In genomic region chr15:60695713-60696522, GRCh38 we compare ENCODE assay signal across 1 cellular context.
TF ChIP-seq lines count a peak whose summit lies in the region.

No MANE protein-coding gene starts in this region.

TF ChIP-seq in HepG2, 621 proteins besides CTCF, POLR2A, EP300 and RAD21 (continued from another document):
- TF ChIP-seq ZNF646 (CRISPR knock-in tag; IDR thresholded peaks at IDR 0.05), result no peak
- no peak for TF ChIP-seq TOE1 (CRISPR knock-in tag; IDR thresholded peaks at IDR 0.05)
- no peak for TF ChIP-seq SMAD9 (CRISPR knock-in tag; IDR thresholded peaks at IDR 0.05)
- TF ChIP-seq HNF4A (CRISPR knock-in tag; IDR thresholded peaks at IDR 0.05), result peak; percentile 15; the same call in 1 of the 2 replicates
- no peak for TF ChIP-seq NR1H2 (CRISPR knock-in tag; IDR thresholded peaks at IDR 0.05; ENCODE audit: borderline replicate concordance, low read depth)
- TF ChIP-seq, protein P1, sequence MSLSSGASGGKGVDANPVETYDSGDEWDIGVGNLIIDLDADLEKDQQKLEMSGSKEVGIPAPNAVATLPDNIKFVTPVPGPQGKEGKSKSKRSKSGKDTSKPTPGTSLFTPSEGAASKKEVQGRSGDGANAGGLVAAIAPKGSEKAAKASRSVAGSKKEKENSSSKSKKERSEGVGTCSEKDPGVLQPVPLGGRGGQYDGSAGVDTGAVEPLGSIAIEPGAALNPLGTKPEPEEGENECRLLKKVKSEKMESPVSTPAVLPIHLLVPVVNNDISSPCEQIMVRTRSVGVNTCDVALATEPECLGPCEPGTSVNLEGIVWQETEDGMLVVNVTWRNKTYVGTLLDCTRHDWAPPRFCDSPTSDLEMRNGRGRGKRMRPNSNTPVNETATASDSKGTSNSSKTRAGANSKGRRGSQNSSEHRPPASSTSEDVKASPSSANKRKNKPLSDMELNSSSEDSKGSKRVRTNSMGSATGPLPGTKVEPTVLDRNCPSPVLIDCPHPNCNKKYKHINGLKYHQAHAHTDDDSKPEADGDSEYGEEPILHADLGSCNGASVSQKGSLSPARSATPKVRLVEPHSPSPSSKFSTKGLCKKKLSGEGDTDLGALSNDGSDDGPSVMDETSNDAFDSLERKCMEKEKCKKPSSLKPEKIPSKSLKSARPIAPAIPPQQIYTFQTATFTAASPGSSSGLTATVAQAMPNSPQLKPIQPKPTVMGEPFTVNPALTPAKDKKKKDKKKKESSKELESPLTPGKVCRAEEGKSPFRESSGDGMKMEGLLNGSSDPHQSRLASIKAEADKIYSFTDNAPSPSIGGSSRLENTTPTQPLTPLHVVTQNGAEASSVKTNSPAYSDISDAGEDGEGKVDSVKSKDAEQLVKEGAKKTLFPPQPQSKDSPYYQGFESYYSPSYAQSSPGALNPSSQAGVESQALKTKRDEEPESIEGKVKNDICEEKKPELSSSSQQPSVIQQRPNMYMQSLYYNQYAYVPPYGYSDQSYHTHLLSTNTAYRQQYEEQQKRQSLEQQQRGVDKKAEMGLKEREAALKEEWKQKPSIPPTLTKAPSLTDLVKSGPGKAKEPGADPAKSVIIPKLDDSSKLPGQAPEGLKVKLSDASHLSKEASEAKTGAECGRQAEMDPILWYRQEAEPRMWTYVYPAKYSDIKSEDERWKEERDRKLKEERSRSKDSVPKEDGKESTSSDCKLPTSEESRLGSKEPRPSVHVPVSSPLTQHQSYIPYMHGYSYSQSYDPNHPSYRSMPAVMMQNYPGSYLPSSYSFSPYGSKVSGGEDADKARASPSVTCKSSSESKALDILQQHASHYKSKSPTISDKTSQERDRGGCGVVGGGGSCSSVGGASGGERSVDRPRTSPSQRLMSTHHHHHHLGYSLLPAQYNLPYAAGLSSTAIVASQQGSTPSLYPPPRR (CRISPR knock-in tag; IDR thresholded peaks at IDR 0.05; ENCODE audit: borderline replicate concordance), result no peak
- TF ChIP-seq NCOA1 (CRISPR knock-in tag; IDR thresholded peaks at IDR 0.05), result no peak
- TF ChIP-seq ZSCAN25 (CRISPR knock-in tag; IDR thresholded peaks at IDR 0.05), result no peak
- TF ChIP-seq, protein P2, sequence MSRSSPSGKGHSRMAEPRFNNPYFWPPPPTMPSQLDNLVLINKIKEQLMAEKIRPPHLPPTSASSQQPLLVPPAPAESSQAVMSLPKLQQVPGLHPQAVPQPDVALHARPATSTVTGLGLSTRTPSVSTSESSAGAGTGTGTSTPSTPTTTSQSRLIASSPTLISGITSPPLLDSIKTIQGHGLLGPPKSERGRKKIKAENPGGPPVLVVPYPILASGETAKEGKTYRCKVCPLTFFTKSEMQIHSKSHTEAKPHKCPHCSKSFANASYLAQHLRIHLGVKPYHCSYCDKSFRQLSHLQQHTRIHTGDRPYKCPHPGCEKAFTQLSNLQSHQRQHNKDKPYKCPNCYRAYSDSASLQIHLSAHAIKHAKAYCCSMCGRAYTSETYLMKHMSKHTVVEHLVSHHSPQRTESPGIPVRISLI (CRISPR knock-in tag; IDR thresholded peaks at IDR 0.05; ENCODE audit: borderline replicate concordance), result peak; percentile 72; the same call in 1 of the 2 replicates
- TF ChIP-seq PAXIP1 (CRISPR knock-in tag; conservative IDR thresholded peaks at IDR 0.05), result 0 out of 2 replicates have a peak, but pooled peaks have one; percentile 14
- no peak for TF ChIP-seq ZNF615 (CRISPR knock-in tag; IDR thresholded peaks at IDR 0.05; ENCODE audit: borderline replicate concordance)
- TF ChIP-seq, protein P3, sequence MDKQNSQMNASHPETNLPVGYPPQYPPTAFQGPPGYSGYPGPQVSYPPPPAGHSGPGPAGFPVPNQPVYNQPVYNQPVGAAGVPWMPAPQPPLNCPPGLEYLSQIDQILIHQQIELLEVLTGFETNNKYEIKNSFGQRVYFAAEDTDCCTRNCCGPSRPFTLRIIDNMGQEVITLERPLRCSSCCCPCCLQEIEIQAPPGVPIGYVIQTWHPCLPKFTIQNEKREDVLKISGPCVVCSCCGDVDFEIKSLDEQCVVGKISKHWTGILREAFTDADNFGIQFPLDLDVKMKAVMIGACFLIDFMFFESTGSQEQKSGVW (CRISPR knock-in tag; IDR thresholded peaks at IDR 0.05; ENCODE audit: borderline replicate concordance), result no peak
- TF ChIP-seq, protein P4, sequence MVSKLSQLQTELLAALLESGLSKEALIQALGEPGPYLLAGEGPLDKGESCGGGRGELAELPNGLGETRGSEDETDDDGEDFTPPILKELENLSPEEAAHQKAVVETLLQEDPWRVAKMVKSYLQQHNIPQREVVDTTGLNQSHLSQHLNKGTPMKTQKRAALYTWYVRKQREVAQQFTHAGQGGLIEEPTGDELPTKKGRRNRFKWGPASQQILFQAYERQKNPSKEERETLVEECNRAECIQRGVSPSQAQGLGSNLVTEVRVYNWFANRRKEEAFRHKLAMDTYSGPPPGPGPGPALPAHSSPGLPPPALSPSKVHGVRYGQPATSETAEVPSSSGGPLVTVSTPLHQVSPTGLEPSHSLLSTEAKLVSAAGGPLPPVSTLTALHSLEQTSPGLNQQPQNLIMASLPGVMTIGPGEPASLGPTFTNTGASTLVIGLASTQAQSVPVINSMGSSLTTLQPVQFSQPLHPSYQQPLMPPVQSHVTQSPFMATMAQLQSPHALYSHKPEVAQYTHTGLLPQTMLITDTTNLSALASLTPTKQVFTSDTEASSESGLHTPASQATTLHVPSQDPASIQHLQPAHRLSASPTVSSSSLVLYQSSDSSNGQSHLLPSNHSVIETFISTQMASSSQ (IDR thresholded peaks at IDR 0.05; ENCODE audit: low read depth), result peak; percentile 51; the same call in 1 of the 2 replicates
- TF ChIP-seq, protein P4 (CRISPR knock-in tag; IDR thresholded peaks at IDR 0.05; ENCODE audit: borderline replicate concordance), result no peak
- TF ChIP-seq PITX1 (CRISPR knock-in tag; IDR thresholded peaks at IDR 0.05), result no peak
- TF ChIP-seq ZZZ3 (CRISPR knock-in tag; IDR thresholded peaks at IDR 0.05; ENCODE audit: borderline replicate concordance), result no peak
